8 cellular contexts compared by ENCODE assay signal in the genomic region with DNA sequence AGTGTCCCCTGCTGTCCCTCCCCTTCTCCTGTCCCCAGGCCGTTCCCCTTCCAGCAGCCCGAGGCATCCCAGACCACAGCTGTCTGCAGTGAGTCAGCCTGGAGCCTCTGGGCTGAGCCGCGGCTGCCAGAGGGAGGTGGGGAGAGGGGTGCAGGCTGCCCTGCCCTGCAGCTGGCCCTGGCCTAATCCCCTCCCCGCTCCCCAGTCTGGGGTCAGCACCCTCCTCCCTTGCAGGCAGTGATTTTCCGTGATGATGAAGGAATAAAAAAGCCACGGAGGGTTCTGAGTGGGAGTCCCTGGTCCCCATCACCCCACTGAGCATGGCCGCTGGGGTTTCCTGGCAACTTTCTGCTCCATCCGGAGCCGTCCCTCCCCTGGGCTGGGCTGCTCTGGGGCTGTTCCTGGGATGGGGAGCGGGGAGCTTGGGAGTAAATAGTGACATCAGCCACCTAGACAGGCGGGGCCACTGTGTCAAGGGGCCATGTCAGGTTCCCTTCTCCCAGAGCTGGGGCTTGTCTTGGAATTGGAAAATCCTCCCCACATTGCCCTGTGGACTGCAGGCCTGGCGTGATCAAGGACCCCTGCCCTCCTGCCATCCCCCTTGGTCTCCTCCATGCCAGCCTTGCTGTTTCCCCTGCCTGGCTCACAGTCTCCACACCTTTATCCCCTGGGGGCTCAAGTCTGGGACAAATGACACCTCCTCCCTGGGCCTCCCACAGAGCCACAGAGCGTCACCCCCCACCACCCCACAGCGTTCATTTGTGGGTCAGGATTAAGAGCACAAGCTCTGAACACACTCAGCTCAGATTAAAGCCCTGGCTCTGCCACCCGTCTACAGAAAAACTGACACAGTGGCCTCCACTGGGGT. TPM values are rescaled to one million over a fixed set of nuclear protein-coding genes. Genes with fewer than 3 reads are reported as not detected.
DNase-seq lines count a peak whose midpoint lies in the region; ATAC-seq, FAIRE-seq and TF ChIP-seq lines count a peak whose summit lies in the region.

No MANE protein-coding gene starts in this region.

- H4K20me1 ChIP-seq in keratinocyte (ENCODE audit: control insufficient read depth, extremely low read depth, insufficient read depth, low read length): no peaks in the 10 kb centered on the region

- DNase-seq in M059J (ENCODE audit: low read depth) (peak; percentile 95), keratinocyte (ENCODE audit: low read depth, low spot score) (no peak), GM13977 (ENCODE audit: low spot score) (no peak)

- no peaks in the 10 kb centered on the region for H3K36me3 ChIP-seq in keratinocyte (ENCODE audit: control insufficient read depth in 2 of 2, extremely low read depth in 1 of 2, insufficient read depth in 2 of 2, low read length in 2 of 2)
- H3K36me3 ChIP-seq in stomach smooth muscle (ENCODE audit: control insufficient read depth in 2 of 2, insufficient read depth in 2 of 2, low read length in 2 of 2): no peaks in the 10 kb centered on the region

- H3K27ac ChIP-seq in C4-2B: peak overlapping the region; percentile 40; the same call in 1 of the 2 replicates
- H3K27ac ChIP-seq in keratinocyte (ENCODE audit: control insufficient read depth, insufficient read depth, low read length): peak overlapping the region; percentile 18
- peak overlapping the region; percentile 96 for H3K27ac ChIP-seq in stomach smooth muscle (ENCODE audit: low read length)

- H3K4me3 Mint-ChIP-seq in brain: peak overlapping the region in 3 of 5 experiments; percentile 37 to 52 (median 49)

- H3K9me1 ChIP-seq in keratinocyte (ENCODE audit: control insufficient read depth, extremely low read depth, insufficient read depth, low read length): no peaks in the 10 kb centered on the region

- peak overlapping the region; percentile 73 for H3K4me2 ChIP-seq in keratinocyte (ENCODE audit: control insufficient read depth, extremely low read depth, insufficient read depth, low read depth, low read length)

- peak overlapping the region in 1 of 3 experiments; percentile 24 for H3K4me3 ChIP-seq in keratinocyte (ENCODE audit: control insufficient read depth in 2 of 3, extremely low read depth in 1 of 3, insufficient read depth in 2 of 3, low read depth in 1 of 3, low read length in 3 of 3)
- H3K4me3 ChIP-seq in stomach smooth muscle (ENCODE audit: low read length in 2 of 2): peak overlapping the region; percentile 2 to 54

- H3K4me1 Mint-ChIP-seq in brain: peaks cover 54% of the 10 kb centered on the region

- no peak for ATAC-seq in HG02981 (IDR thresholded peaks at IDR 0.05; ENCODE audit: unreplicated experiment)
- ATAC-seq in GM21528 (IDR thresholded peaks at IDR 0.05; ENCODE audit: low FRiP score, unreplicated experiment): no peak

- H3K79me2 ChIP-seq in keratinocyte (ENCODE audit: control insufficient read depth, insufficient read depth, low read length): no peaks in the 10 kb centered on the region

- in situ Hi-C loops in GM13977 (cut with MboI; ENCODE audit: low pct_unique_long_range_greater_than_20kb, low sequenced_read_pairs, unreplicated experiment): no loop called here

- FAIRE-seq in keratinocyte (lab: Jason Lieb, UNC): no peak

- no peak overlapping the region for H2AFZ ChIP-seq in keratinocyte (ENCODE audit: control insufficient read depth, low read length)

- H3K27me3 Mint-ChIP-seq in brain: no peaks in the 10 kb centered on the region

- H3K9me3 Mint-ChIP-seq in brain: no peaks in the 10 kb centered on the region

- H3K4me1 ChIP-seq in keratinocyte (ENCODE audit: control insufficient read depth, extremely low read depth, insufficient read depth, low read length): peaks cover 37% of the 10 kb centered on the region
- peaks cover 49% of the 10 kb centered on the region for H3K4me1 ChIP-seq in stomach smooth muscle (ENCODE audit: control insufficient read depth, insufficient read depth, low read length)

- H3K9ac ChIP-seq in keratinocyte (ENCODE audit: control insufficient read depth, extremely low read depth, insufficient read depth, low read length): peak overlapping the region; percentile 28
- peak overlapping the region; percentile 47 to 75 for H3K9ac ChIP-seq in stomach smooth muscle (ENCODE audit: low read length in 2 of 2)

- H3K27me3 ChIP-seq in keratinocyte (ENCODE audit: control insufficient read depth, extremely low read depth, insufficient read depth, low read length): no peaks in the 10 kb centered on the region
- no peaks in the 10 kb centered on the region for H3K27me3 ChIP-seq in stomach smooth muscle (ENCODE audit: control insufficient read depth in 1 of 2, insufficient read depth in 2 of 2, low read length in 2 of 2)

- dilution Hi-C loops in keratinocyte (cut with MboI; ENCODE audit: extremely low pct_ligation_motif_present, low sequenced_read_pairs): no loop called here

- peak overlapping the region in 3 of 5 experiments; percentile 52 to 99 (median 88) for H3K27ac Mint-ChIP-seq in brain

- H3K36me3 Mint-ChIP-seq in brain: peaks cover 8% of the 10 kb centered on the region

- H3K9me3 ChIP-seq in keratinocyte (ENCODE audit: control insufficient read depth, low read depth, low read length) (no peaks in the 10 kb centered on the region), stomach smooth muscle (ENCODE audit: control insufficient read depth in 2 of 2, low read length in 2 of 2) (no peaks in the 10 kb centered on the region)

- TF ChIP-seq CTCF in C4-2B (conservative IDR thresholded peaks at IDR 0.05) (no peak), brain (conservative IDR thresholded peaks at IDR 0.05) (no peak), keratinocyte (optimal IDR thresholded peaks at IDR 0.05 in 1 of 3, IDR thresholded peaks at IDR 0.05 in 1 of 3, conservative IDR thresholded peaks at IDR 0.05 in 1 of 3; ENCODE audit: extremely low read depth in 1 of 3, insufficient read depth in 2 of 3, low read length in 3 of 3) (no peak), GM13977 (IDR thresholded peaks at IDR 0.05; ENCODE audit: extremely low read depth, insufficient read depth, missing control alignments) (no peak)

RNA-seq across cellular contexts. Expression of a gene that starts 16.7 kb away (rescaled TPM):
- total RNA-seq in M059J (2014; rRNA removed; shearing (Covaris generic)): 55.4 and 64.4 TPM in 2 replicates
- polyA plus RNA-seq in brain (ENCODE audit: insufficient read depth, low read depth, low replicate concordance): 15.0 TPM
- 1.8 to 8.0 TPM (median 6.4 TPM) in 3 replicates for polyA plus RNA-seq in keratinocyte
- polyA plus RNA-seq in keratinocyte (2011; ENCODE audit: low read depth): 0.44 TPM
- 1.1 and 2.1 TPM in 2 replicates for polyA plus RNA-seq in keratinocyte (2011; cell fraction: cytosol; rRNA removed)
- 0.99 and 1.8 TPM in 2 replicates for polyA plus RNA-seq in keratinocyte (2011; cell fraction: nucleus; rRNA removed)
- 0.11 and 8.6 TPM in 2 replicates for polyA plus RNA-seq in keratinocyte (2012; ENCODE audit: low replicate concordance)
- polyA minus RNA-seq in keratinocyte: 4.6 to 20.9 TPM (median 14.5 TPM) in 3 replicates
- polyA minus RNA-seq in keratinocyte (2011; cell fraction: cytosol; rRNA and poly(A)+ RNA removed): 20.9 TPM
- 3.0 and 3.3 TPM in 2 replicates for polyA minus RNA-seq in keratinocyte (2011; cell fraction: nucleus; rRNA and poly(A)+ RNA removed)

RNA-seq across cellular contexts. Expression of a gene that starts 49.6 kb away (rescaled TPM):
- total RNA-seq in M059J (2014; rRNA removed; shearing (Covaris generic)): 65.7 and 89.0 TPM in 2 replicates
- 11.7 TPM for polyA plus RNA-seq in brain (ENCODE audit: insufficient read depth, low read depth, low replicate concordance)
- polyA plus RNA-seq in keratinocyte: 182 to 325 TPM (median 241 TPM) in 3 replicates
- 88.4 TPM for polyA plus RNA-seq in keratinocyte (2011; ENCODE audit: low read depth)
- 106 and 112 TPM in 2 replicates for polyA plus RNA-seq in keratinocyte (2011; cell fraction: cytosol; rRNA removed)
- polyA plus RNA-seq in keratinocyte (2011; cell fraction: nucleus; rRNA removed): 592 and 620 TPM in 2 replicates
- 111 and 279 TPM in 2 replicates for polyA plus RNA-seq in keratinocyte (2012; ENCODE audit: low replicate concordance)
- 329 to 852 TPM (median 451 TPM) in 3 replicates for polyA minus RNA-seq in keratinocyte
- polyA minus RNA-seq in keratinocyte (2011; cell fraction: cytosol; rRNA and poly(A)+ RNA removed): 266 TPM
- polyA minus RNA-seq in keratinocyte (2011; cell fraction: nucleus; rRNA and poly(A)+ RNA removed): 877 and 920 TPM in 2 replicates

RNA-seq across cellular contexts. Expression of a gene that starts 58.5 kb away (rescaled TPM):
- total RNA-seq in M059J (2014; rRNA removed; shearing (Covaris generic)): 131 and 183 TPM in 2 replicates
- polyA plus RNA-seq in brain (ENCODE audit: insufficient read depth, low read depth, low replicate concordance): 34.0 TPM
- 2.8 to 3.9 TPM (median 3.6 TPM) in 3 replicates for polyA plus RNA-seq in keratinocyte
- 11.8 TPM for polyA plus RNA-seq in keratinocyte (2011; ENCODE audit: low read depth)
- 2.9 and 5.5 TPM in 2 replicates for polyA plus RNA-seq in keratinocyte (2011; cell fraction: cytosol; rRNA removed)
- polyA plus RNA-seq in keratinocyte (2011; cell fraction: nucleus; rRNA removed): 11.8 and 11.9 TPM in 2 replicates
- polyA plus RNA-seq in keratinocyte (2012; ENCODE audit: low replicate concordance): 8.8 and 11.5 TPM in 2 replicates
- 4.7 to 25.2 TPM (median 7.5 TPM) in 3 replicates for polyA minus RNA-seq in keratinocyte
- polyA minus RNA-seq in keratinocyte (2011; cell fraction: cytosol; rRNA and poly(A)+ RNA removed): 10.4 TPM
- 12.5 and 12.7 TPM in 2 replicates for polyA minus RNA-seq in keratinocyte (2011; cell fraction: nucleus; rRNA and poly(A)+ RNA removed)

Comparison
In these comparisons a context has a peak if more than half of its experiments do, and no peak if none do; other contexts are left out.
1. H3K27ac ChIP-seq: peak in every context shown above with its lines; median percentile 96 in stomach smooth muscle; 40 in C4-2B; 18 in keratinocyte.